Comparison of ENCODE assay signal across 1 cellular context in the genomic region with DNA sequence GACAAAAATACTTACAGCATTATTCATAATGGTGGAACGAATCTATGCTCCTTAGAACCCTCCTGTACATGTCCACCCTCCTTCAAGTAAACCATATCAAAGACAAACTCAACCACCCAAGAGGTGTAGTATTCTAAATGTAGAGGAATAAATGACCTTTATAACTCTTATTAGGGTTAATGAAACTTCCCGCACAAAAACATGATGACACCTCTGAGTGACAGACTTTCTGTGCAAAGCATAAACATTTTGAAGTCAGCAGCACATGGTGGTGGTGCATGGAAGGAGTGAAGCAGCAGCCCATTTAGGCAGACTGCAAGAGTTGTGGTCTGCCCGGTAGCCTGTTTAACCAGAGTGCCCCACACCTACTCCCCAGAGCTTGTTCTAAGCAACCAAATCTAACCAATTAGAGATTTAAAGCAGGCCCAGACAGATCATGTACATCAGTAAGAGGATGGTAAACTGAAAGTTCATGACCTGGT.
TF ChIP-seq lines count a peak whose summit lies in the region.

No MANE protein-coding gene starts in this region.

TF ChIP-seq in GM23338, 12 proteins besides CTCF, POLR2A, EP300 and RAD21 (continued from another document):
- TF ChIP-seq POLR2AphosphoS5 (IDR thresholded peaks at IDR 0.05; ENCODE audit: low read depth) (no peak), NANOG (IDR thresholded peaks at IDR 0.05; ENCODE audit: borderline replicate concordance) (no peak)
- TF ChIP-seq, protein P1, sequence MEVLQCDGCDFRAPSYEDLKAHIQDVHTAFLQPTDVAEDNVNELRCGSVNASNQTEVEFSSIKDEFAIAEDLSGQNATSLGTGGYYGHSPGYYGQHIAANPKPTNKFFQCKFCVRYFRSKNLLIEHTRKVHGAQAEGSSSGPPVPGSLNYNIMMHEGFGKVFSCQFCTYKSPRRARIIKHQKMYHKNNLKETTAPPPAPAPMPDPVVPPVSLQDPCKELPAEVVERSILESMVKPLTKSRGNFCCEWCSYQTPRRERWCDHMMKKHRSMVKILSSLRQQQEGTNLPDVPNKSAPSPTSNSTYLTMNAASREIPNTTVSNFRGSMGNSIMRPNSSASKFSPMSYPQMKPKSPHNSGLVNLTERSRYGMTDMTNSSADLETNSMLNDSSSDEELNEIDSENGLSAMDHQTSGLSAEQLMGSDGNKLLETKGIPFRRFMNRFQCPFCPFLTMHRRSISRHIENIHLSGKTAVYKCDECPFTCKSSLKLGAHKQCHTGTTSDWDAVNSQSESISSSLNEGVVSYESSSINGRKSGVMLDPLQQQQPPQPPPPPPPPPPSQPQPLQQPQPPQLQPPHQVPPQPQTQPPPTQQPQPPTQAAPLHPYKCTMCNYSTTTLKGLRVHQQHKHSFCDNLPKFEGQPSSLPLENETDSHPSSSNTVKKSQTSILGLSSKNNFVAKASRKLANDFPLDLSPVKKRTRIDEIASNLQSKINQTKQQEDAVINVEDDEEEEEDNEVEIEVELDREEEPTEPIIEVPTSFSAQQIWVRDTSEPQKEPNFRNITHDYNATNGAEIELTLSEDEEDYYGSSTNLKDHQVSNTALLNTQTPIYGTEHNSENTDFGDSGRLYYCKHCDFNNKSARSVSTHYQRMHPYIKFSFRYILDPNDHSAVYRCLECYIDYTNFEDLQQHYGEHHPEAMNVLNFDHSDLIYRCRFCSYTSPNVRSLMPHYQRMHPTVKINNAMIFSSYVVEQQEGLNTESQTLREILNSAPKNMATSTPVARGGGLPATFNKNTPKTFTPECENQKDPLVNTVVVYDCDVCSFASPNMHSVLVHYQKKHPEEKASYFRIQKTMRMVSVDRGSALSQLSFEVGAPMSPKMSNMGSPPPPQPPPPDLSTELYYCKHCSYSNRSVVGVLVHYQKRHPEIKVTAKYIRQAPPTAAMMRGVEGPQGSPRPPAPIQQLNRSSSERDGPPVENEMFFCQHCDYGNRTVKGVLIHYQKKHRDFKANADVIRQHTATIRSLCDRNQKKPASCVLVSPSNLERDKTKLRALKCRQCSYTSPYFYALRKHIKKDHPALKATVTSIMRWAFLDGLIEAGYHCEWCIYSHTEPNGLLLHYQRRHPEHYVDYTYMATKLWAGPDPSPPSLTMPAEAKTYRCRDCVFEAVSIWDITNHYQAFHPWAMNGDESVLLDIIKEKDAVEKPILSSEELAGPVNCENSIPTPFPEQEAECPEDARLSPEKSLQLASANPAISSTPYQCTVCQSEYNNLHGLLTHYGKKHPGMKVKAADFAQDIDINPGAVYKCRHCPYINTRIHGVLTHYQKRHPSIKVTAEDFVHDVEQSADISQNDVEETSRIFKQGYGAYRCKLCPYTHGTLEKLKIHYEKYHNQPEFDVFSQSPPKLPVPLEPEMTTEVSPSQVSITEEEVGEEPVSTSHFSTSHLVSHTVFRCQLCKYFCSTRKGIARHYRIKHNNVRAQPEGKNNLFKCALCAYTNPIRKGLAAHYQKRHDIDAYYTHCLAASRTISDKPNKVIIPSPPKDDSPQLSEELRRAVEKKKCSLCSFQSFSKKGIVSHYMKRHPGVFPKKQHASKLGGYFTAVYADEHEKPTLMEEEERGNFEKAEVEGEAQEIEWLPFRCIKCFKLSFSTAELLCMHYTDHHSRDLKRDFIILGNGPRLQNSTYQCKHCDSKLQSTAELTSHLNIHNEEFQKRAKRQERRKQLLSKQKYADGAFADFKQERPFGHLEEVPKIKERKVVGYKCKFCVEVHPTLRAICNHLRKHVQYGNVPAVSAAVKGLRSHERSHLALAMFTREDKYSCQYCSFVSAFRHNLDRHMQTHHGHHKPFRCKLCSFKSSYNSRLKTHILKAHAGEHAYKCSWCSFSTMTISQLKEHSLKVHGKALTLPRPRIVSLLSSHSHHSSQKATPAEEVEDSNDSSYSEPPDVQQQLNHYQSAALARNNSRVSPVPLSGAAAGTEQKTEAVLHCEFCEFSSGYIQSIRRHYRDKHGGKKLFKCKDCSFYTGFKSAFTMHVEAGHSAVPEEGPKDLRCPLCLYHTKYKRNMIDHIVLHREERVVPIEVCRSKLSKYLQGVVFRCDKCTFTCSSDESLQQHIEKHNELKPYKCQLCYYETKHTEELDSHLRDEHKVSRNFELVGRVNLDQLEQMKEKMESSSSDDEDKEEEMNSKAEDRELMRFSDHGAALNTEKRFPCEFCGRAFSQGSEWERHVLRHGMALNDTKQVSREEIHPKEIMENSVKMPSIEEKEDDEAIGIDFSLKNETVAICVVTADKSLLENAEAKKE (CRISPR knock-in tag; IDR thresholded peaks at IDR 0.05): no peak
